23 cellular contexts compared by ENCODE assay signal in the genomic region with DNA sequence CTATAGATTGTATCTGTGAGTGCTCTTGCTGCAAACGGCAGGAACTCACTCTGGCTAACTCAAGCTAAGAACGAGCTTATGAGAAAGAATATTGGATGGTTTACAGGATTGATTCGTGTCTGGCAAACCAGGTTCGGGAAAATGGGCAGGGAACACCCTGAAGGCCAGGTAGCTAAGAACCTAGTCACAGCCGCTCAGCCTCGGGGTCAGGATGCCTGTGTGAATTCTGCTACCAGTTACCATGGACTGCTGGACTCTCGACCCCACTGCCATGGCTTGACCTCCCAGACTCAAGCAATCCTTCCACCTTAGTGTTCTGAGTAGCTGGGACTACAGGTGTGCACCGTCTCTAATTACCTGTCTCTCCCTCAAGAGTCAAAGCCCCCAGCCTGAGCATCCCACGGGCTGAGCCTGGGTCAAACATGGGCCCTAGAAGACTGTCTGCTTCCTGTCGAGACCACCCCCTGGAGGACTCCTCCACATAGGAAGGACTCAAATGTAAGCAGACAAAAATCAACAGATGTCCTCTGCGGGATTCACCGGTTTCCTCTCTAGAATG.
"Had no signal": no experiment of that assay in that cellular context is flagged by ENCODE, and none has a peak within 500 bp of the region (broad histone marks: within the 10 kb centered on the region; RNA-seq: fewer than 3 reads in every experiment).

No MANE protein-coding gene starts in this region.

- H3K36me3 ChIP-seq: ascending aorta, left lung, ovary had no signal

- DNase-seq: activated B cell treated with CpG ODN at 0.5 μM for 24 hours; activated CD4-positive, alpha-beta memory T cell treated with anti-CD3 and anti-CD28 coated beads for 36 hours; activated CD4-positive, alpha-beta T cell treated with anti-CD3 and anti-CD28 coated beads for 4 hours; activated T-cell treated with anti-CD3 and anti-CD28 coated beads for 4 hours; dermis blood vessel endothelial cell; effector memory CD4-positive, alpha-beta T cell; foreskin melanocyte; left lung; mammary epithelial cell; midbrain; ovary; psoas muscle; right cardiac atrium; stimulated activated CD4-positive, alpha-beta T cell treated with anti-CD3 and anti-CD28 coated beads, Interleukin-4, amount 100 ng/mL, for 1 hour; T-helper 1 cell; T-helper 9 cell; testis had no signal

- H3K27me3 ChIP-seq: ascending aorta, left lung, ovary, testis had no signal

- H3K4me3 Mint-ChIP-seq: activated B cell treated with CpG ODN at 0.5 μM for 24 hours; activated CD4-positive, alpha-beta memory T cell treated with anti-CD3 and anti-CD28 coated beads for 36 hours; activated naive CD4-positive, alpha-beta T cell treated with anti-CD3 and anti-CD28 coated beads for 36 hours; neural crest cell; stimulated activated memory B cell treated with anti-CD40 and anti-IgM and Interleukin-4, amounts not matched to agents 10 μg/mL and 1 μg/mL and 100 μg/mL, for 72 hours had no signal

- ATAC-seq: right cardiac atrium; stimulated activated memory B cell treated with anti-CD40 and anti-IgM and Interleukin-4, amounts not matched to agents 10 μg/mL and 1 μg/mL and 100 μg/mL, for 72 hours had no signal

- H3K9me3 Mint-ChIP-seq: activated B cell treated with CpG ODN at 0.5 μM for 24 hours; activated CD4-positive, alpha-beta memory T cell treated with anti-CD3 and anti-CD28 coated beads for 36 hours; activated naive CD4-positive, alpha-beta T cell treated with anti-CD3 and anti-CD28 coated beads for 36 hours; activated T-helper 2 cell treated with anti-CD3 and anti-CD28 coated beads, Interferon-gamma antibody, Interleukin-2, Interleukin-4, amounts not matched to agents 10 μg/mL and 5 μg/mL and 100 μg/mL, durations not matched to agents 14 hours and 24 hours and 36 hours; neural crest cell; stimulated activated memory B cell treated with anti-CD40 and anti-IgM and Interleukin-4, amounts not matched to agents 10 μg/mL and 1 μg/mL and 100 μg/mL, for 72 hours had no signal

- H3K9me3 ChIP-seq: ascending aorta, left lung, ovary, psoas muscle, testis had no signal

- H3K27ac ChIP-seq: ascending aorta, left lung, ovary, psoas muscle, skin epidermis, testis had no signal

- H3K4me3 ChIP-seq: ascending aorta, left lung, ovary, psoas muscle, skin epidermis, testis had no signal

- H3K36me3 Mint-ChIP-seq: activated CD4-positive, alpha-beta memory T cell treated with anti-CD3 and anti-CD28 coated beads for 36 hours; stimulated activated memory B cell treated with anti-CD40 and anti-IgM and Interleukin-4, amounts not matched to agents 10 μg/mL and 1 μg/mL and 100 μg/mL, for 72 hours had no signal

- H3K27ac Mint-ChIP-seq: activated B cell treated with CpG ODN at 0.5 μM for 24 hours; activated CD4-positive, alpha-beta memory T cell treated with anti-CD3 and anti-CD28 coated beads for 36 hours; activated naive CD4-positive, alpha-beta T cell treated with anti-CD3 and anti-CD28 coated beads for 36 hours; activated T-helper 2 cell treated with anti-CD3 and anti-CD28 coated beads, Interferon-gamma antibody, Interleukin-2, Interleukin-4, amounts not matched to agents 10 μg/mL and 5 μg/mL and 100 μg/mL, durations not matched to agents 14 hours and 24 hours and 36 hours; stimulated activated memory B cell treated with anti-CD40 and anti-IgM and Interleukin-4, amounts not matched to agents 10 μg/mL and 1 μg/mL and 100 μg/mL, for 72 hours had no signal
